ENCODE assay signal across 12 cellular contexts in genomic region chr4:176238819-176239218, GRCh38. TPM values are rescaled to one million over a fixed set of nuclear protein-coding genes. Genes with fewer than 3 reads are reported as not detected.
DNase-seq lines count a peak whose midpoint lies in the region; ATAC-seq, FAIRE-seq and TF ChIP-seq lines count a peak whose summit lies in the region.
"Had no signal": no experiment of that assay in that cellular context is flagged by ENCODE, and none has a peak within 500 bp of the region (broad histone marks: within the 10 kb centered on the region; RNA-seq: fewer than 3 reads in every experiment).

No MANE protein-coding gene starts in this region.

- no peaks in the 10 kb centered on the region for H3K79me2 ChIP-seq in astrocyte (ENCODE audit: insufficient read depth, low read length)

- no peaks in the 10 kb centered on the region for H3K36me3 Mint-ChIP-seq in astrocyte (ENCODE audit: low read depth, unreplicated experiment)
- H3K36me3 Mint-ChIP-seq: activated naive CD8-positive, alpha-beta T cell treated with anti-CD3 and anti-CD28 coated beads, Interleukin-2, amount 10 ng/mL, durations not matched to agents 7 days and 5 days; natural killer cell had no signal

- H3K9me3 ChIP-seq in astrocyte (ENCODE audit: insufficient read depth, low read depth, low read length) = no peaks in the 10 kb centered on the region
- no peaks in the 10 kb centered on the region for H3K9me3 ChIP-seq in stomach

- 37 to 49% (median 42%) methylated on average over 4 of the region's 4 CpGs for WGBS in stomach, 5 donors

- ATAC-seq in left ventricle myocardium superior = peak; percentile 22
- no peak for ATAC-seq in GM18520 (IDR thresholded peaks at IDR 0.05; ENCODE audit: unreplicated experiment)
- ATAC-seq: natural killer cell had no signal

- TF ChIP-seq CTCF in astrocyte (IDR thresholded peaks at IDR 0.05; ENCODE audit: insufficient read depth, low read depth, low read length) = no peak
- no peak for TF ChIP-seq CTCF in stomach (IDR thresholded peaks at IDR 0.05)

- no peak for FAIRE-seq in astrocyte (lab: Jason Lieb, UNC)

- H3K4me3 Mint-ChIP-seq in astrocyte (ENCODE audit: unreplicated experiment) = no peak overlapping the region
- H3K4me3 Mint-ChIP-seq: activated naive CD8-positive, alpha-beta T cell treated with anti-CD3 and anti-CD28 coated beads, Interleukin-2, amount 10 ng/mL, durations not matched to agents 7 days and 5 days; CD4-positive, alpha-beta T cell; natural killer cell; T-helper 2 cell treated with Interferon-gamma antibody and Interleukin-4, amounts not matched to agents 5 μg/mL and 100 μg/mL, for 36 hours had no signal

- H3K4me1 Mint-ChIP-seq in astrocyte (ENCODE audit: low read depth, unreplicated experiment) = peaks cover 13% of the 10 kb centered on the region
- H3K4me1 Mint-ChIP-seq: activated naive CD8-positive, alpha-beta T cell treated with anti-CD3 and anti-CD28 coated beads, Interleukin-2, amount 10 ng/mL, durations not matched to agents 7 days and 5 days; natural killer cell had no signal

- TF ChIP-seq POLR2A in stomach (IDR thresholded peaks at IDR 0.05) = no peak

- no peaks in the 10 kb centered on the region for H3K27me3 Mint-ChIP-seq in astrocyte (ENCODE audit: low read depth, unreplicated experiment)
- H3K27me3 Mint-ChIP-seq: activated naive CD8-positive, alpha-beta T cell treated with anti-CD3 and anti-CD28 coated beads, Interleukin-2, amount 10 ng/mL, durations not matched to agents 7 days and 5 days had no signal

- DNase-seq in HT1080 (ENCODE audit: low read depth) = peak; percentile 15
- DNase-seq in astrocyte (ENCODE audit: low read depth) = peak; percentile 55
- no peak for DNase-seq in left ventricle myocardium superior
- DNase-seq in stomach = no peak
- no peak for DNase-seq in central memory CD4-positive, alpha-beta T cell
- DNase-seq in DMS153 (lab: John Stamatoyannopoulos, UW) = no peak
- DNase-seq: activated naive CD8-positive, alpha-beta T cell treated with anti-CD3 and anti-CD28 coated beads, Interleukin-2, amount 10 ng/mL, durations not matched to agents 7 days and 5 days; CD4-positive, alpha-beta T cell; effector memory CD4-positive, alpha-beta T cell; natural killer cell had no signal

- no peak overlapping the region for H3K4me3 ChIP-seq in astrocyte (ENCODE audit: insufficient read depth, low read depth, low read length)
- H3K4me3 ChIP-seq in stomach = no peak overlapping the region

- no peak for TF ChIP-seq EP300 in stomach (IDR thresholded peaks at IDR 0.05)

- peak overlapping the region; percentile 26 for H3K9ac ChIP-seq in astrocyte (ENCODE audit: low read length)

- H3K27me3 ChIP-seq in astrocyte (ENCODE audit: insufficient read depth, low read length) (no peaks in the 10 kb centered on the region), stomach (no peaks in the 10 kb centered on the region)

- no peaks in the 10 kb centered on the region for H4K20me1 ChIP-seq in astrocyte (ENCODE audit: insufficient read depth, low read length)

- H3K27ac ChIP-seq in astrocyte (ENCODE audit: low read depth, low read length) (peak overlapping the region; percentile 64), stomach (peak overlapping the region; percentile 50 to 86 (median 64))

- H3K36me3 ChIP-seq in astrocyte (ENCODE audit: insufficient read depth, low read length) (no peaks in the 10 kb centered on the region), stomach (no peaks in the 10 kb centered on the region)

- H3K27ac Mint-ChIP-seq in astrocyte (ENCODE audit: unreplicated experiment) = no peak overlapping the region
- H3K27ac Mint-ChIP-seq: activated naive CD8-positive, alpha-beta T cell treated with anti-CD3 and anti-CD28 coated beads, Interleukin-2, amount 10 ng/mL, durations not matched to agents 7 days and 5 days; CD4-positive, alpha-beta T cell; natural killer cell; T-helper 2 cell treated with Interferon-gamma antibody and Interleukin-4, amounts not matched to agents 5 μg/mL and 100 μg/mL, for 36 hours had no signal

- intact Hi-C loops in left ventricle myocardium superior (cut with micrococcal nuclease) = no loop called here
- intact Hi-C loops in stomach (cut with DNase I; ENCODE audit: low total_unique reads) = no loop called here

- H3K9me3 Mint-ChIP-seq in astrocyte (ENCODE audit: unreplicated experiment) = no peaks in the 10 kb centered on the region
- H3K9me3 Mint-ChIP-seq: activated naive CD8-positive, alpha-beta T cell treated with anti-CD3 and anti-CD28 coated beads, Interleukin-2, amount 10 ng/mL, durations not matched to agents 7 days and 5 days; CD4-positive, alpha-beta T cell; natural killer cell; T-helper 2 cell treated with Interferon-gamma antibody and Interleukin-4, amounts not matched to agents 5 μg/mL and 100 μg/mL, for 36 hours had no signal

- H3K4me1 ChIP-seq in astrocyte (ENCODE audit: insufficient read depth, low read length) (peaks cover 10% of the 10 kb centered on the region), stomach (peaks cover 0 to 26% (median 17%) of the 10 kb centered on the region in 4 donors)

- no peak overlapping the region for H2AFZ ChIP-seq in astrocyte (ENCODE audit: low read depth, low read length)

- peak overlapping the region; percentile 35 for H3K4me2 ChIP-seq in astrocyte (ENCODE audit: low read length)

RNA-seq across cellular contexts. Expression of gene ASB5, which starts 30.2 kb away (rescaled TPM):
- not detected in 2 replicates for total RNA-seq in HT1080 (2014; rRNA removed; shearing (Covaris generic))
- polyA plus RNA-seq in HT1080 (2015; cell fraction: cytosol; rRNA removed) = not detected in 2 replicates
- polyA plus RNA-seq in HT1080 (2015; cell fraction: nucleus; rRNA removed) = 0.05 TPM in 1 of 2 replicates, not detected in the other
- total RNA-seq in astrocyte (0.43 and 0.65 TPM in 2 replicates), left ventricle myocardium superior (3.1 TPM), stomach (10 to 100 TPM in 2 of 5 donors, 1 to 10 TPM in 2, not detected in 1; 1.8 to 19.6 (median 6.2) TPM)
- 1 to 10 TPM in 2 of 3 donors, not detected in 1; 2.0 to 2.2 TPM for polyA plus RNA-seq in stomach
- total RNA-seq: activated naive CD8-positive, alpha-beta T cell treated with anti-CD3 and anti-CD28 coated beads, Interleukin-2, amount 10 ng/mL, durations not matched to agents 7 days and 5 days; CD4-positive, alpha-beta T cell; natural killer cell had no signal

RNA-seq across cellular contexts. Expression of gene SPATA4, which starts 43.4 kb away (rescaled TPM):
- not detected in 2 replicates for total RNA-seq in HT1080 (2014; rRNA removed; shearing (Covaris generic))
- polyA plus RNA-seq in HT1080 (2015; cell fraction: cytosol; rRNA removed) = 0.09 and 0.17 TPM in 2 replicates
- polyA plus RNA-seq in HT1080 (2015; cell fraction: nucleus; rRNA removed) = 0.06 and 0.10 TPM in 2 replicates
- total RNA-seq in astrocyte (0.32 and 0.46 TPM in 2 replicates), left ventricle myocardium superior (not detected), stomach (not detected)
- polyA plus RNA-seq in stomach = under 1 TPM in 1 of 3 donors, not detected in 2; 0.13 TPM
- total RNA-seq: activated naive CD8-positive, alpha-beta T cell treated with anti-CD3 and anti-CD28 coated beads, Interleukin-2, amount 10 ng/mL, durations not matched to agents 7 days and 5 days; CD4-positive, alpha-beta T cell; natural killer cell had no signal

Comparison
In these comparisons a context has a peak if more than half of its experiments do, and no peak if none do; other contexts are left out.
1. DNase-seq: peak in HT1080 (single experiment) and astrocyte (single experiment); none in left ventricle myocardium superior (single experiment), stomach (single experiment), central memory CD4-positive, alpha-beta T cell (single experiment) and DMS153 (single experiment).